ENCODE assay signal across 1 cellular context in the genomic region with DNA sequence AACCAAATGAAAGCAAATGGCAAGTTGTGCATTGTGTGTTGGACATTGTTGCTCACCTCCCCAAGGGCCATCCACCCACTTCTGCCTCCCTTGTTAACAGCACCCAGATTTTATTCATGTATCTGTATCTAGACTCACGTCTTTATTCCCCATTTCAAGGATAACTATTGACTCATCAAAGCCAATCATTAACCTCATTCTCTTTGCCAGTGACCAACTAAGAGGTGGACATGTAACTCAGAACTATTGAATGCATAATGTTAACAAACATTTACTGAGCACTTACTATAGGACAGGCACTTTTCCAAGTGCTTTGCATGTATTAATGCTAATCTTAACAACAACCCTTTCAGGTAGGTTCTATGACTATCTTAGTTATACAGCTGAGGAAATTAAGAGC.
TF ChIP-seq lines count a peak whose summit lies in the region.

No MANE protein-coding gene starts in this region.

TF ChIP-seq in HepG2, 621 proteins besides CTCF, POLR2A, EP300 and RAD21 (continued from another document):
- TF ChIP-seq MEIS2 (CRISPR knock-in tag; IDR thresholded peaks at IDR 0.05) = no peak
- no peak for TF ChIP-seq ZFP41 (CRISPR knock-in tag; IDR thresholded peaks at IDR 0.05; ENCODE audit: borderline replicate concordance)
- TF ChIP-seq, protein P1, sequence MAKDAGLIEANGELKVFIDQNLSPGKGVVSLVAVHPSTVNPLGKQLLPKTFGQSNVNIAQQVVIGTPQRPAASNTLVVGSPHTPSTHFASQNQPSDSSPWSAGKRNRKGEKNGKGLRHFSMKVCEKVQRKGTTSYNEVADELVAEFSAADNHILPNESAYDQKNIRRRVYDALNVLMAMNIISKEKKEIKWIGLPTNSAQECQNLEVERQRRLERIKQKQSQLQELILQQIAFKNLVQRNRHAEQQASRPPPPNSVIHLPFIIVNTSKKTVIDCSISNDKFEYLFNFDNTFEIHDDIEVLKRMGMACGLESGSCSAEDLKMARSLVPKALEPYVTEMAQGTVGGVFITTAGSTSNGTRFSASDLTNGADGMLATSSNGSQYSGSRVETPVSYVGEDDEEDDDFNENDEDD (CRISPR knock-in tag; IDR thresholded peaks at IDR 0.05; ENCODE audit: borderline replicate concordance) = no peak
- no peak for TF ChIP-seq ZNF766 (CRISPR knock-in tag; IDR thresholded peaks at IDR 0.05; ENCODE audit: borderline replicate concordance)
- TF ChIP-seq, protein P2, sequence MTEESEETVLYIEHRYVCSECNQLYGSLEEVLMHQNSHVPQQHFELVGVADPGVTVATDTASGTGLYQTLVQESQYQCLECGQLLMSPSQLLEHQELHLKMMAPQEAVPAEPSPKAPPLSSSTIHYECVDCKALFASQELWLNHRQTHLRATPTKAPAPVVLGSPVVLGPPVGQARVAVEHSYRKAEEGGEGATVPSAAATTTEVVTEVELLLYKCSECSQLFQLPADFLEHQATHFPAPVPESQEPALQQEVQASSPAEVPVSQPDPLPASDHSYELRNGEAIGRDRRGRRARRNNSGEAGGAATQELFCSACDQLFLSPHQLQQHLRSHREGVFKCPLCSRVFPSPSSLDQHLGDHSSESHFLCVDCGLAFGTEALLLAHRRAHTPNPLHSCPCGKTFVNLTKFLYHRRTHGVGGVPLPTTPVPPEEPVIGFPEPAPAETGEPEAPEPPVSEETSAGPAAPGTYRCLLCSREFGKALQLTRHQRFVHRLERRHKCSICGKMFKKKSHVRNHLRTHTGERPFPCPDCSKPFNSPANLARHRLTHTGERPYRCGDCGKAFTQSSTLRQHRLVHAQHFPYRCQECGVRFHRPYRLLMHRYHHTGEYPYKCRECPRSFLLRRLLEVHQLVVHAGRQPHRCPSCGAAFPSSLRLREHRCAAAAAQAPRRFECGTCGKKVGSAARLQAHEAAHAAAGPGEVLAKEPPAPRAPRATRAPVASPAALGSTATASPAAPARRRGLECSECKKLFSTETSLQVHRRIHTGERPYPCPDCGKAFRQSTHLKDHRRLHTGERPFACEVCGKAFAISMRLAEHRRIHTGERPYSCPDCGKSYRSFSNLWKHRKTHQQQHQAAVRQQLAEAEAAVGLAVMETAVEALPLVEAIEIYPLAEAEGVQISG (CRISPR knock-in tag; IDR thresholded peaks at IDR 0.05) = no peak
- TF ChIP-seq SKI (IDR thresholded peaks at IDR 0.05; ENCODE audit: partially characterized antibody) = no peak
- TF ChIP-seq ZNF564 (CRISPR knock-in tag; IDR thresholded peaks at IDR 0.05) = no peak
- TF ChIP-seq, protein P3, sequence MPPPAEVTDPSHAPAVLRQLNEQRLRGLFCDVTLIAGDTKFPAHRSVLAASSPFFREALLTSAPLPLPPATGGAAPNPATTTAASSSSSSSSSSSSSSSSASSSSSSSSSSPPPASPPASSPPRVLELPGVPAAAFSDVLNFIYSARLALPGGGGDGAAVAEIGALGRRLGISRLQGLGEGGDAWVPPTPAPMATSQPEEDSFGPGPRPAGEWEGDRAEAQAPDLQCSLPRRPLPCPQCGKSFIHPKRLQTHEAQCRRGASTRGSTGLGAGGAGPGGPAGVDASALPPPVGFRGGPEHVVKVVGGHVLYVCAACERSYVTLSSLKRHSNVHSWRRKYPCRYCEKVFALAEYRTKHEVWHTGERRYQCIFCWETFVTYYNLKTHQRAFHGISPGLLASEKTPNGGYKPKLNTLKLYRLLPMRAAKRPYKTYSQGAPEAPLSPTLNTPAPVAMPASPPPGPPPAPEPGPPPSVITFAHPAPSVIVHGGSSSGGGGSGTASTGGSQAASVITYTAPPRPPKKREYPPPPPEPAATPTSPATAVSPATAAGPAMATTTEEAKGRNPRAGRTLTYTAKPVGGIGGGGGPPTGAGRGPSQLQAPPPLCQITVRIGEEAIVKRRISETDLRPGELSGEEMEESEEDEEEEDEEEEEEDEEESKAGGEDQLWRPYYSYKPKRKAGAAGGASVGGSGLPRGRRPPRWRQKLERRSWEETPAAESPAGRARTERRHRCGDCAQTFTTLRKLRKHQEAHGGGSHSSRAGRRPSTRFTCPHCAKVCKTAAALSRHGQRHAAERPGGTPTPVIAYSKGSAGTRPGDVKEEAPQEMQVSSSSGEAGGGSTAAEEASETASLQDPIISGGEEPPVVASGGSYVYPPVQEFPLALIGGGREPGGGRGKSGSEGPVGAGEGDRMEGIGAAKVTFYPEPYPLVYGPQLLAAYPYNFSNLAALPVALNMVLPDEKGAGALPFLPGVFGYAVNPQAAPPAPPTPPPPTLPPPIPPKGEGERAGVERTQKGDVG (CRISPR knock-in tag; IDR thresholded peaks at IDR 0.05; ENCODE audit: borderline replicate concordance) = no peak
- TF ChIP-seq ZNF562 (CRISPR knock-in tag; IDR thresholded peaks at IDR 0.05; ENCODE audit: borderline replicate concordance) = no peak
